Comparison of ENCODE assay signal across 9 cellular contexts in the genomic region with DNA sequence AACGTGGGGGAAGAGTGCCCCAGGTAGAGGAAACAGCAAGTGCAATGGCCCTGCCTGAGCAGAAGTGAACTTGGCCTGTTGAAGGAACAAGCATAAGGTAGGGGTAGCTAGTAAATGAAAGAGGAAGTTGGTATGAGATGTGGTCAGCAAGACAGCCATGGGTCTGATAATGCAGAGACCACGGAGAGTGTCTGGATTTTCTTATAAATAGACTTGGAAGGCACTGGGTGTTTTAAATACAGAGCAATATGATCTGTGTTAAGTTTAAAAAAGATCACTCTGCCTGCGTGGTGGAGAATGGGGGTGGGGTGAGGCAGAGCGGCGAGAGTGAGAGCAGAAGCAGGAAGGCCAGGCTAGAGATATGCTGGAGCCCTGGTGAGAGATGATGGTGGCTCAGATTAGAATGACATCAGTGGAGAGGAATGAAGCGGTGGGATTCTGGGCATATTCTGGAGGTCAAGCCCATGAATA. TPM values are rescaled to one million over a fixed set of nuclear protein-coding genes. Genes with fewer than 3 reads are reported as not detected.
DNase-seq lines count a peak whose midpoint lies in the region; ATAC-seq and TF ChIP-seq lines count a peak whose summit lies in the region.
"Had no signal": no experiment of that assay in that cellular context is flagged by ENCODE, and none has a peak within 500 bp of the region (broad histone marks: within the 10 kb centered on the region; RNA-seq: fewer than 3 reads in every experiment).

No MANE protein-coding gene starts in this region.

- H3K27me3 ChIP-seq in left ventricle myocardium inferior (ENCODE audit: low read depth) (no peaks in the 10 kb centered on the region), tibial artery (no peaks in the 10 kb centered on the region), WERI-Rb-1 (ENCODE audit: insufficient read depth, low read depth, severe bottlenecking) (no peaks in the 10 kb centered on the region)

- peak overlapping the region; percentile 99 for H3K4me3 Mint-ChIP-seq in activated B cell treated with CpG ODN at 0.5 μM for 24 hours

- POLR2A ChIA-PET in activated B cell treated with CpG ODN at 0.5 μM for 24 hours (lab: Charles Lee), result interaction anchor here (0.6 to 7.0 kb wide), 27 partner anchors 9 to 1383 kb away, joined by 3 to 165 read pairs (median 4); a partner anchor contains a TSS

- no peaks in the 10 kb centered on the region for H3K9me3 ChIP-seq in left ventricle myocardium inferior (replicated peaks)
- no peaks in the 10 kb centered on the region for H3K9me3 ChIP-seq in tibial artery
- no peaks in the 10 kb centered on the region for H3K9me3 ChIP-seq in WERI-Rb-1 (ENCODE audit: severe bottlenecking)

- CTCF ChIA-PET in activated B cell treated with CpG ODN at 0.5 μM for 24 hours (lab: Charles Lee), result interaction anchor here (0.6 to 3.2 kb wide), 11 partner anchors 11 to 147 kb away, joined by 3 to 14 read pairs (median 4); a partner anchor contains a TSS

- peak overlapping the region; percentile 95 for H3K27ac Mint-ChIP-seq in activated B cell treated with CpG ODN at 0.5 μM for 24 hours

- H3K27ac ChIP-seq in left ventricle myocardium inferior (replicated peaks) (peak overlapping the region; percentile 54), tibial artery (peak overlapping the region; percentile 10 to 45), WERI-Rb-1 (no peak overlapping the region)
- H3K27ac ChIP-seq: SK-N-MC had no signal

- DNase-seq in activated B cell treated with CpG ODN at 0.5 μM for 24 hours, result peak; percentile 42
- DNase-seq in left ventricle myocardium inferior, result no peak
- no peak for DNase-seq in tibial artery
- no peak for DNase-seq in WERI-Rb-1
- DNase-seq in NCI-H2029 treated with DMSO at 0.1 percent for 48 hours (lab: John Stamatoyannopoulos, UW), result no peak

- H3K4me3 ChIP-seq in GM08714 (ENCODE audit: low read length) (peak overlapping the region; percentile 44; the same call in 1 of the 2 replicates), left ventricle myocardium inferior (peak overlapping the region; percentile 4), tibial artery (no peak overlapping the region), WERI-Rb-1 (ENCODE audit: low read depth, low read length) (no peak overlapping the region)
- H3K4me3 ChIP-seq: SK-N-MC had no signal

- peak; percentile 89 for ATAC-seq in GM21390 (IDR thresholded peaks at IDR 0.05; ENCODE audit: unreplicated experiment)
- ATAC-seq in HG03571 (IDR thresholded peaks at IDR 0.05; ENCODE audit: unreplicated experiment), result peak; percentile 93
- peak; percentile 71 for ATAC-seq in activated B cell treated with CpG ODN at 0.5 μM for 24 hours (ENCODE audit: low read depth)

- no peaks in the 10 kb centered on the region for H3K27me3 Mint-ChIP-seq in activated B cell treated with CpG ODN at 0.5 μM for 24 hours

- H3K36me3 ChIP-seq in left ventricle myocardium inferior, result peaks cover 9% of the 10 kb centered on the region
- peaks cover 0 to 8% (median 0%) of the 10 kb centered on the region in 3 donors for H3K36me3 ChIP-seq in tibial artery
- H3K36me3 ChIP-seq in WERI-Rb-1, result 0 out of 2 replicates have a peak, but pooled peaks cover 6% of the 10 kb centered on the region

- no peaks in the 10 kb centered on the region for H3K9me3 Mint-ChIP-seq in activated B cell treated with CpG ODN at 0.5 μM for 24 hours

- H3K4me1 ChIP-seq in left ventricle myocardium inferior, result peaks cover 70% of the 10 kb centered on the region
- peaks cover 0 to 40% (median 17%) of the 10 kb centered on the region in 4 donors for H3K4me1 ChIP-seq in tibial artery

- H3K4me1 Mint-ChIP-seq in activated B cell treated with CpG ODN at 0.5 μM for 24 hours, result peaks cover 81% of the 10 kb centered on the region

- TF ChIP-seq CTCF in activated B cell treated with CpG ODN at 0.5 μM for 24 hours (IDR thresholded peaks at IDR 0.05) (no peak), left ventricle myocardium inferior (IDR thresholded peaks at IDR 0.05; ENCODE audit: borderline replicate concordance) (no peak), tibial artery (IDR thresholded peaks at IDR 0.05) (no peak), WERI-Rb-1 (IDR thresholded peaks at IDR 0.05; ENCODE audit: low read depth, low read length) (no peak)

- intact Hi-C loops in activated B cell treated with CpG ODN at 0.5 μM for 24 hours (cut with micrococcal nuclease), result loop anchor here (1.0 to 10.0 kb wide), 10 partner anchors 12 to 307 kb away; a partner anchor contains a TSS
- intact Hi-C loops in left ventricle myocardium inferior (cut with micrococcal nuclease), result no loop called here
- intact Hi-C loops in tibial artery (cut with DNase I; ENCODE audit: low total_unique reads), result loop anchor here (10.0 kb wide), 1 partner anchor 177 kb away; no protein-coding TSS in a partner anchor

- H3K36me3 Mint-ChIP-seq in activated B cell treated with CpG ODN at 0.5 μM for 24 hours (ENCODE audit: low read depth), result peaks cover 63% of the 10 kb centered on the region

RNA-seq across cellular contexts. Expression of a gene that starts 4.2 kb away (rescaled TPM):
- total RNA-seq in activated B cell treated with CpG ODN at 0.5 μM for 24 hours (115 and 136 TPM in 2 replicates), left ventricle myocardium inferior (17.7 TPM)

Comparison
In these comparisons a context has a peak if more than half of its experiments do, and no peak if none do; other contexts are left out.
1. H3K4me3 ChIP-seq: peak in GM08714 (single experiment) and left ventricle myocardium inferior (single experiment); none in tibial artery (0 of 2) and WERI-Rb-1 (single experiment).
2. Peak in every context shown above with its lines, with median percentiles within 50 percentile points of each other: ATAC-seq.